ENCODE assay signal across 9 cellular contexts in the genomic region with DNA sequence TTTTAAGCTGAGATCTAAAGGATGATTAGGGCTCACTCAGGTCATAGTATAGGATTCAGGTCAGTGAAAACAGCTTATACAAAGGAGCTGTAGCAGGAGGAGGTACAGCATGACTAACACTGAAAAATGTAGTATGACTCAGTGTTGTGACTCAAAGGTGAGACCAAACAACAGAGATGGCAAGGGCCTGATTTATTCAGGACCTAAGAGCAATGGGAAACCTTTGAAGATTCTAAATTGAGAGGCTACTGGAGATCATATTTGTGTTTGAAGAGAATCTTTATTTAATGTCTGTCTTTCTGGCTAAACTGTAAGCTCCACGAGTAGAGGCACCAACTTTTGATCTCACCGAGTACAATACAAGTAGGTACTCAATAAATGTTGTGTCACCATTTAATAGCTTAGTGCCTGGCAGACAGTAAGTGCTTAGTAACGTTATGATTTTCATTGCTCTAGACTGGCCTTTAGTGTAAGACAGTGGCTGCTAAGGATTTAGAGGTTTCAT. TPM values are rescaled to one million over a fixed set of nuclear protein-coding genes. Genes with fewer than 3 reads are reported as not detected.
DNase-seq lines count a peak whose midpoint lies in the region; ATAC-seq and TF ChIP-seq lines count a peak whose summit lies in the region.
"Had no signal": no experiment of that assay in that cellular context is flagged by ENCODE, and none has a peak within 500 bp of the region (broad histone marks: within the 10 kb centered on the region; RNA-seq: fewer than 3 reads in every experiment).

No MANE protein-coding gene starts in this region.

- no peaks in the 10 kb centered on the region for H3K4me1 Mint-ChIP-seq in activated T-helper 17 cell treated with anti-CD3 and anti-CD28 coated beads, Interleukin-2, amount 50 U/mL, for 72 hours
- H3K4me1 Mint-ChIP-seq in nephron progenitor cell: peaks cover 4% of the 10 kb centered on the region
- H3K4me1 Mint-ChIP-seq: nephron had no signal

- ATAC-seq in GM18502 (IDR thresholded peaks at IDR 0.05; ENCODE audit: poor library complexity, unreplicated experiment) (peak; percentile 78), HG02973 (IDR thresholded peaks at IDR 0.05; ENCODE audit: unreplicated experiment) (peak; percentile 78)
- peak; percentile 100 for ATAC-seq in activated T-helper 17 cell treated with anti-CD3 and anti-CD28 coated beads, Interleukin-2, amount 50 U/mL, for 72 hours (replicated peaks)

- H3K36me3 Mint-ChIP-seq in activated T-helper 17 cell treated with anti-CD3 and anti-CD28 coated beads, Interleukin-2, amount 50 U/mL, for 72 hours (ENCODE audit: low read depth): no peaks in the 10 kb centered on the region
- peaks cover 17% of the 10 kb centered on the region for H3K36me3 Mint-ChIP-seq in nephron progenitor cell (ENCODE audit: low read depth)

- H3K27me3 Mint-ChIP-seq in activated T-helper 17 cell treated with anti-CD3 and anti-CD28 coated beads, Interleukin-2, amount 50 U/mL, for 72 hours: peaks cover 3% of the 10 kb centered on the region
- H3K27me3 Mint-ChIP-seq in nephron progenitor cell (ENCODE audit: low read depth, poor library complexity): no peaks in the 10 kb centered on the region

- TF ChIP-seq CTCF in nephron progenitor cell (IDR thresholded peaks at IDR 0.05): no peak

- DNase-seq in nephron progenitor cell (no peak), MV-4-11 (lab: John Stamatoyannopoulos, UW) (no peak), caudate nucleus (lab: John Stamatoyannopoulos, UW) (no peak), NCI-H2107 (lab: John Stamatoyannopoulos, UW) (no peak)
- DNase-seq in activated CD4-positive, alpha-beta T cell treated with anti-CD3 and anti-CD28 coated beads for 48 hours: no peak

- no peak overlapping the region for H3K27ac ChIP-seq in caudate nucleus (ENCODE audit: low read depth, low read length)

- no peaks in the 10 kb centered on the region for H3K9me3 Mint-ChIP-seq in activated T-helper 17 cell treated with anti-CD3 and anti-CD28 coated beads, Interleukin-2, amount 50 U/mL, for 72 hours
- H3K9me3 Mint-ChIP-seq in nephron progenitor cell: no peaks in the 10 kb centered on the region
- H3K9me3 Mint-ChIP-seq: nephron had no signal

- H3K27ac Mint-ChIP-seq in activated T-helper 17 cell treated with anti-CD3 and anti-CD28 coated beads, Interleukin-2, amount 50 U/mL, for 72 hours: no peak overlapping the region
- H3K27ac Mint-ChIP-seq in nephron progenitor cell: peak overlapping the region; percentile 44

- H3K4me3 Mint-ChIP-seq in activated T-helper 17 cell treated with anti-CD3 and anti-CD28 coated beads, Interleukin-2, amount 50 U/mL, for 72 hours: no peak overlapping the region
- no peak overlapping the region for H3K4me3 Mint-ChIP-seq in nephron progenitor cell
- H3K4me3 Mint-ChIP-seq: nephron had no signal

RNA-seq across cellular contexts. Expression of a gene that starts 43.5 kb away (rescaled TPM):
- under 1 TPM in 1 of 2 donors, not detected in 1; 0.19 TPM for total RNA-seq in activated T-helper 17 cell treated with anti-CD3 and anti-CD28 coated beads, Interleukin-2, amount 50 U/mL, for 72 hours
